1 cellular context compared by ENCODE assay signal in genomic region chr1:155969377-155969791, GRCh38.
TF ChIP-seq lines count a peak whose summit lies in the region.

No MANE protein-coding gene starts in this region.

TF ChIP-seq in endothelial cell of umbilical vein, 7 proteins besides CTCF, POLR2A, EP300 and RAD21:
- TF ChIP-seq POLR2AphosphoS5 (IDR thresholded peaks at IDR 0.05; ENCODE audit: insufficient read depth, low read depth, low read length) (no peak), JUN (IDR thresholded peaks at IDR 0.05; ENCODE audit: borderline replicate concordance, insufficient read depth, insufficient read length, low read depth) (no peak), MAX (IDR thresholded peaks at IDR 0.05; ENCODE audit: insufficient read depth, insufficient read length) (no peak), GATA2 (IDR thresholded peaks at IDR 0.05; ENCODE audit: insufficient read depth, insufficient read length, low read depth, low read length) (no peak), EZH2 (IDR thresholded peaks at IDR 0.05; ENCODE audit: borderline replicate concordance, low read depth, low read length, severe bottlenecking) (no peak), FOS (IDR thresholded peaks at IDR 0.05; ENCODE audit: borderline replicate concordance, insufficient read depth, low read length) (no peak), MYC (IDR thresholded peaks at IDR 0.05; ENCODE audit: low read depth, low read length) (no peak)
